In genomic region chr13:51865838-51866237, GRCh38 we compare ENCODE assay signal across 25 cellular contexts. TPM values are rescaled to one million over a fixed set of nuclear protein-coding genes. Genes with fewer than 3 reads are reported as not detected.
DNase-seq lines count a peak whose midpoint lies in the region; ATAC-seq, FAIRE-seq and TF ChIP-seq lines count a peak whose summit lies in the region.
"Had no signal": no experiment of that assay in that cellular context is flagged by ENCODE, and none has a peak within 500 bp of the region (broad histone marks: within the 10 kb centered on the region; RNA-seq: fewer than 3 reads in every experiment).

No MANE protein-coding gene starts in this region.

- WGBS in H9 (ENCODE audit: extremely low coverage, insufficient read length, low lambda C conversion rate) = no CpG with 5 or more reads among the region's 7 CpGs
- WGBS in K562 (ENCODE audit: insufficient coverage, low coverage, missing lambda C conversion rate) = 54% methylated on average over 4 of the region's 7 CpGs
- no CpG with 5 or more reads among the region's 7 CpGs for WGBS in mesendoderm (ENCODE audit: extremely low coverage, insufficient coverage, low lambda C conversion rate)

- H3K36me3 Mint-ChIP-seq in H9 (ENCODE audit: insufficient read depth in 1 of 3, low read depth in 3 of 3) = no peaks in the 10 kb centered on the region

- H4K8ac ChIP-seq in H9 (replicated peaks; ENCODE audit: insufficient read length, low read depth, low read length) (no peak overlapping the region), mesendoderm (ENCODE audit: low read depth, low read length) (no peak overlapping the region)

- peaks cover 2% of the 10 kb centered on the region for H4K20me1 ChIP-seq in H9 (ENCODE audit: control insufficient read depth, insufficient read depth, insufficient read length)
- no peaks in the 10 kb centered on the region for H4K20me1 ChIP-seq in K562 (replicated peaks; ENCODE audit: control insufficient read depth, insufficient read depth, low read length)
- H4K20me1 ChIP-seq in MM.1S (ENCODE audit: insufficient read depth, low read length) = no peaks in the 10 kb centered on the region

- in situ Hi-C loops in K562 (cut with MboI) = no loop called here

- H3K23me2 ChIP-seq in H9 (ENCODE audit: insufficient read length, low read depth, low read length, poor library complexity, severe bottlenecking) = no peaks in the 10 kb centered on the region

- H3K23ac ChIP-seq in H9 (ENCODE audit: insufficient read length, low read depth, low read length) = no peak overlapping the region
- no peak overlapping the region for H3K23ac ChIP-seq in mesendoderm (ENCODE audit: low read length)

- H3T11ph ChIP-seq in H9 (ENCODE audit: low read length) = no peak overlapping the region

- H3K4me3 ChIP-seq in GM06990 (replicated peaks; ENCODE audit: low read depth, low read length) (no peak overlapping the region), K562 (no peak overlapping the region), mesendoderm (ENCODE audit: low read length) (no peak overlapping the region), MM.1S (ENCODE audit: low read length) (no peak overlapping the region)
- H3K4me3 ChIP-seq: GM12878, Peyer's patch, SJSA1 had no signal

- no TSS peak for BruUV-seq in K562 (replicated peaks; lab: Mats Ljungman, UMichigan)

- H3K27ac ChIP-seq in H9 (ENCODE audit: insufficient read length, low read depth, low read length) (no peak overlapping the region), K562 (ENCODE audit: extremely low read depth, low read depth, low read length) (no peak overlapping the region), mesendoderm (ENCODE audit: low read depth, low read length) (no peak overlapping the region), MM.1S (ENCODE audit: low read length) (no peak overlapping the region)
- H3K27ac ChIP-seq: KMS-11, Peyer's patch, SJSA1 had no signal

- H2BK12ac ChIP-seq in H9 (ENCODE audit: insufficient read length, low read depth, low read length) = no peak overlapping the region

- no peak for FAIRE-seq in K562 (lab: Jason Lieb, UNC)
- FAIRE-seq: G401.6, GM12878, GM19239 had no signal

- no peaks in the 10 kb centered on the region; the same call in none of the 2 replicates for H3K27me3 ChIP-seq in GM06990 (replicated peaks; ENCODE audit: control insufficient read depth, insufficient read depth, low read length)
- no peaks in the 10 kb centered on the region for H3K27me3 ChIP-seq in H9 (ENCODE audit: insufficient read depth, low read length)
- no peaks in the 10 kb centered on the region for H3K27me3 ChIP-seq in K562 (ENCODE audit: control insufficient read depth in 2 of 2, insufficient read depth in 2 of 2, low read length in 2 of 2)
- H3K27me3 ChIP-seq in mesendoderm (ENCODE audit: insufficient read depth, low read length, poor library complexity) = no peaks in the 10 kb centered on the region
- H3K27me3 ChIP-seq in MM.1S (replicated peaks; ENCODE audit: insufficient read depth, low read length) = no peaks in the 10 kb centered on the region
- H3K27me3 ChIP-seq: Peyer's patch, SJSA1 had no signal

- no peak overlapping the region for H2BK15ac ChIP-seq in H9 (ENCODE audit: low read depth, low read length)
- no peak overlapping the region for H2BK15ac ChIP-seq in mesendoderm (replicated peaks; ENCODE audit: low read depth)

- H3K27ac Mint-ChIP-seq in H9 = no peak overlapping the region
- H3K27ac Mint-ChIP-seq: HFFc6 had no signal

- H3K9me2 ChIP-seq in MM.1S (replicated peaks; ENCODE audit: insufficient read depth, low read length) = no peaks in the 10 kb centered on the region

- TF ChIP-seq CTCF in GM06990 (IDR thresholded peaks at IDR 0.05; ENCODE audit: insufficient read depth, low read length, poor library complexity, severe bottlenecking) = peak; percentile 7
- peak; percentile 56 for TF ChIP-seq CTCF in H9 (conservative IDR thresholded peaks at IDR 0.05)
- TF ChIP-seq CTCF in K562 (IDR thresholded peaks at IDR 0.05 in 2 of 3, conservative IDR thresholded peaks at IDR 0.05 in 1 of 3; ENCODE audit: insufficient read depth in 2 of 3, low read depth in 1 of 3, low read length in 3 of 3) = peak in 1 of 3 experiments; percentile 29; a peak in 2 of 6 replicates
- no peak for TF ChIP-seq CTCF in MM.1S (IDR thresholded peaks at IDR 0.05; ENCODE audit: low read length)

- ATAC-seq in K562 = peak; percentile 79
- ATAC-seq: GM12878 had no signal

- H2AK5ac ChIP-seq in H9 (ENCODE audit: insufficient read length, low read length) (no peak overlapping the region), mesendoderm (ENCODE audit: low read length) (no peak overlapping the region)

- H3K9me3 Mint-ChIP-seq in H9 = no peaks in the 10 kb centered on the region
- H3K9me3 Mint-ChIP-seq: HFFc6 had no signal

- no peak overlapping the region for H2BK120ac ChIP-seq in H9 (ENCODE audit: low read depth, low read length, poor library complexity, severe bottlenecking)
- no peak overlapping the region for H2BK120ac ChIP-seq in mesendoderm (ENCODE audit: low read depth, low read length)

- TF ChIP-seq EP300 in K562 (IDR thresholded peaks at IDR 0.05; ENCODE audit: low read length) = no peak

- H3K4me2 ChIP-seq in H9 (ENCODE audit: insufficient read depth, insufficient read length, low read length) (no peak overlapping the region), K562 (ENCODE audit: insufficient read depth, low read length) (no peak overlapping the region), mesendoderm (ENCODE audit: low read length) (no peak overlapping the region), MM.1S (ENCODE audit: low read depth, low read length) (no peak overlapping the region)
- H3K4me2 ChIP-seq: KMS-11 had no signal

- peak in 1 of 2 experiments; percentile 31; a peak in 2 of 4 replicates for TF ChIP-seq RAD21 in K562 (CRISPR knock-in tag; conservative IDR thresholded peaks at IDR 0.05 in 1 of 2, IDR thresholded peaks at IDR 0.05 in 1 of 2)

- H3K18ac ChIP-seq in H9 (ENCODE audit: insufficient read length, low read depth, low read length) (no peak overlapping the region), mesendoderm (ENCODE audit: low read length) (no peak overlapping the region)

- CTCF ChIA-PET in K562 (lab: Yijun Ruan, JAX; ENCODE audit: low intra/inter-chr PET ratio) = no interaction called here

- H3K79me2 ChIP-seq in H9 (ENCODE audit: insufficient read depth, low read length) = no peaks in the 10 kb centered on the region
- H3K79me2 ChIP-seq in K562 (ENCODE audit: control insufficient read depth, insufficient read depth, low read length) = no peaks in the 10 kb centered on the region
- no peaks in the 10 kb centered on the region for H3K79me2 ChIP-seq in mesendoderm (ENCODE audit: control insufficient read depth, insufficient read depth, low read length)
- no peaks in the 10 kb centered on the region for H3K79me2 ChIP-seq in MM.1S (ENCODE audit: low read length)

- no peak overlapping the region for H3K9ac ChIP-seq in H9 (ENCODE audit: extremely low read depth, insufficient read length, low read length)
- no peak overlapping the region for H3K9ac ChIP-seq in K562 (ENCODE audit: insufficient read depth in 1 of 2, low read depth in 2 of 2, low read length in 2 of 2)
- H3K9ac ChIP-seq in mesendoderm (ENCODE audit: low read length) = no peak overlapping the region
- H3K9ac ChIP-seq in MM.1S (ENCODE audit: low read length) = no peak overlapping the region
- H3K9ac ChIP-seq: KMS-11 had no signal

- no peak overlapping the region for H2BK20ac ChIP-seq in H9 (ENCODE audit: low read depth, low read length, poor library complexity, severe bottlenecking)

- H3K36me3 ChIP-seq in GM06990 (ENCODE audit: control insufficient read depth, insufficient read depth, low read length) (no peaks in the 10 kb centered on the region), K562 (ENCODE audit: control insufficient read depth, insufficient read depth, low read length) (no peaks in the 10 kb centered on the region), mesendoderm (ENCODE audit: control insufficient read depth, insufficient read depth, low read length) (no peaks in the 10 kb centered on the region), MM.1S (replicated peaks; ENCODE audit: insufficient read depth, low read length) (no peaks in the 10 kb centered on the region)
- H3K36me3 ChIP-seq: Peyer's patch, SJSA1 had no signal

- no peak for TF ChIP-seq POLR2A in K562 (conservative IDR thresholded peaks at IDR 0.05)

- no peak overlapping the region for H3K14ac ChIP-seq in H9 (ENCODE audit: insufficient read depth, low read length)

- intact Hi-C loops in K562 (cut with micrococcal nuclease) = no loop called here

- no peak for DNase-seq in GM06990 (ENCODE audit: extremely low read depth, insufficient read length)
- DNase-seq in H9 = peak; percentile 62
- peak in 1 of 4 experiments; percentile 8 for DNase-seq in K562 (ENCODE audit: extremely low read depth in 1 of 4, low spot score in 3 of 4)
- DNase-seq in mesendoderm = peak; percentile 34
- no peak for DNase-seq in MM.1S
- no peak for DNase-seq in putamen (ENCODE audit: low spot score)
- DNase-seq in Kasumi-1 (lab: John Stamatoyannopoulos, UW) = no peak
- DNase-seq: COR-L47; GOT3; HFFc6; NCI-H1092; NCI-H146; NCI-H2029 treated with DMSO at 0.1 percent for 48 hours; NCI-H2171 treated with DMSO at 0.1 percent for 48 hours; NCI-H446 treated with DMSO at 0.1 percent for 48 hours; NCI-H69; NK-92 treated with Interleukin-12 subunit alpha and Interleukin-12 subunit beta, amount 100 ng/mL, for 24 hours; Peyer's patch; SW 1271 had no signal

- H3K4ac ChIP-seq in H9 (ENCODE audit: low read depth, low read length) (no peak overlapping the region), mesendoderm (ENCODE audit: low read depth, low read length) (no peak overlapping the region)

- no peak overlapping the region for H4K91ac ChIP-seq in H9 (ENCODE audit: insufficient read length, low read depth, low read length)

- POLR2A ChIA-PET in K562 (lab: Yijun Ruan, JAX) = no interaction called here

- no peaks in the 10 kb centered on the region for H3K9me1 ChIP-seq in K562 (ENCODE audit: control insufficient read depth, insufficient read depth, low read length)

- H2AFZ ChIP-seq in H9 (ENCODE audit: low read length) (no peak overlapping the region), K562 (ENCODE audit: low read depth, low read length) (no peak overlapping the region), MM.1S (ENCODE audit: low read length) (no peak overlapping the region)

- H2BK5ac ChIP-seq in H9 (ENCODE audit: insufficient read length, low read length) (no peak overlapping the region), mesendoderm (ENCODE audit: low read length) (no peak overlapping the region)

- no peak overlapping the region for H4K5ac ChIP-seq in H9 (ENCODE audit: insufficient read length, low read depth, low read length)
- no peak overlapping the region for H4K5ac ChIP-seq in mesendoderm (ENCODE audit: low read length)

- H3K4me3 Mint-ChIP-seq in H9 = no peak overlapping the region
- H3K4me3 Mint-ChIP-seq: HFFc6 had no signal

- no peaks in the 10 kb centered on the region for H3K9me3 ChIP-seq in H9 (ENCODE audit: control insufficient read depth, low read depth, low read length)
- H3K9me3 ChIP-seq in K562 (replicated peaks; ENCODE audit: control insufficient read depth, insufficient read depth, low read depth, low read length) = no peaks in the 10 kb centered on the region
- no peaks in the 10 kb centered on the region for H3K9me3 ChIP-seq in MM.1S (replicated peaks; ENCODE audit: insufficient read depth, low read length)
- H3K9me3 ChIP-seq: Peyer's patch, SJSA1 had no signal

- H3K4me1 ChIP-seq in H9 (ENCODE audit: insufficient read depth, low read length) = no peaks in the 10 kb centered on the region
- no peaks in the 10 kb centered on the region; a peak in 1 of 5 replicates for H3K4me1 ChIP-seq in K562 (replicated peaks in 1 of 2; ENCODE audit: control insufficient read depth in 2 of 2, insufficient read depth in 2 of 2, low read length in 2 of 2)
- H3K4me1 ChIP-seq in mesendoderm (ENCODE audit: control insufficient read depth, low read depth, low read length) = no peaks in the 10 kb centered on the region
- H3K4me1 ChIP-seq in MM.1S (ENCODE audit: low read length) = no peaks in the 10 kb centered on the region
- H3K4me1 ChIP-seq: Peyer's patch had no signal

- no peak overlapping the region for H3K56ac ChIP-seq in H9 (ENCODE audit: insufficient read length, low read depth, low read length)
- no peak overlapping the region for H3K56ac ChIP-seq in mesendoderm (ENCODE audit: low read length)

- H3K27me3 Mint-ChIP-seq in H9 (ENCODE audit: low read depth) = peaks cover 5% of the 10 kb centered on the region

- H3K79me1 ChIP-seq in H9 (ENCODE audit: insufficient read depth, low read depth, low read length, poor library complexity, severe bottlenecking) (no peaks in the 10 kb centered on the region), mesendoderm (ENCODE audit: low read length) (no peaks in the 10 kb centered on the region)

- H3F3A ChIP-seq in MM.1S (ENCODE audit: insufficient read depth, low read length) = no peaks in the 10 kb centered on the region

- H3K4me1 Mint-ChIP-seq in H9 = no peaks in the 10 kb centered on the region

RNA-seq across cellular contexts. Expression of gene CCDC70, which starts 4.1 kb away (rescaled TPM):
- total RNA-seq in H9 (2021) (not detected in 2 replicates), K562 (2014; rRNA removed) (not detected in 2 replicates), K562 (2014; rRNA removed; fragmentation: Illumina TruSeq; extraction: Trizol) (not detected in 2 replicates), K562 (2015; rRNA removed; fragmentation: Illumina TruSeq; extraction: Trizol) (0.19 TPM in 1 of 2 replicates, not detected in the other), K562 (2021) (not detected in 2 replicates)
- not detected in 2 replicates for total RNA-seq in K562 (2011; cell fraction: chromatin; rRNA removed; ENCODE audit: low replicate concordance)
- total RNA-seq in K562 (2011; cell fraction: nucleolus; rRNA removed) = not detected in 2 replicates
- total RNA-seq in K562 (2011; cell fraction: nucleoplasm; rRNA removed) = not detected in 2 replicates
- polyA plus RNA-seq in K562 (2011; rRNA removed) (not detected in 2 replicates), K562 (2014; fragmentation: Illumina TruSeq; extraction: Trizol) (not detected in 2 replicates), K562 (2014; fragmentation: Nextera tagmentation; extraction: Ambion mirVana) (not detected), K562 (2014; rRNA removed) (not detected in 2 replicates)
- not detected in 2 replicates for polyA plus RNA-seq in K562 (2011; cell fraction: cytosol; rRNA removed)
- not detected in 2 replicates for polyA plus RNA-seq in K562 (2011; cell fraction: nucleus; rRNA removed)
- polyA plus RNA-seq in K562 (2012) = 0.17 and 0.25 TPM in 2 replicates
- not detected in 2 replicates for polyA minus RNA-seq in K562 (2011; rRNA and poly(A)+ RNA removed)
- polyA minus RNA-seq in K562 (2011; cell fraction: cytosol; rRNA and poly(A)+ RNA removed) = not detected in 2 replicates
- polyA minus RNA-seq in K562 (2011; cell fraction: nucleus; rRNA and poly(A)+ RNA removed) = not detected in 2 replicates
- polyA plus RNA-seq in mesendoderm (2013, experiment 1 of 2) = not detected
- polyA plus RNA-seq in mesendoderm (2013, experiment 2 of 2) = not detected
- total RNA-seq: GM12878, HFFc6, MCF 10A, Peyer's patch had no signal
- polyA plus RNA-seq: GM12878 had no signal

RNA-seq across cellular contexts. Expression of gene TMEM272, which starts 20.9 kb away (rescaled TPM):
- total RNA-seq in H9 (2021) (not detected in 2 replicates), K562 (2014; rRNA removed) (0.04 TPM in 1 of 2 replicates, not detected in the other), K562 (2014; rRNA removed; fragmentation: Illumina TruSeq; extraction: Trizol) (0.04 and 0.06 TPM in 2 replicates), K562 (2015; rRNA removed; fragmentation: Illumina TruSeq; extraction: Trizol) (0.11 and 0.15 TPM in 2 replicates), K562 (2021) (0.09 and 0.16 TPM in 2 replicates)
- 0.30 and 0.48 TPM in 2 replicates for total RNA-seq in K562 (2011; cell fraction: chromatin; rRNA removed; ENCODE audit: low replicate concordance)
- total RNA-seq in K562 (2011; cell fraction: nucleolus; rRNA removed) = 0.13 and 0.17 TPM in 2 replicates
- total RNA-seq in K562 (2011; cell fraction: nucleoplasm; rRNA removed) = 0.44 and 0.53 TPM in 2 replicates
- polyA plus RNA-seq in K562 (2011; rRNA removed) (0.04 and 0.07 TPM in 2 replicates), K562 (2014; fragmentation: Illumina TruSeq; extraction: Trizol) (0.06 and 0.15 TPM in 2 replicates), K562 (2014; fragmentation: Nextera tagmentation; extraction: Ambion mirVana) (under 1 TPM in 1 of 2 experiments, not detected in 1; 0.07 TPM), K562 (2014; rRNA removed) (0.05 and 0.09 TPM in 2 replicates)
- 0.01 and 0.06 TPM in 2 replicates for polyA plus RNA-seq in K562 (2011; cell fraction: cytosol; rRNA removed)
- polyA plus RNA-seq in K562 (2011; cell fraction: nucleus; rRNA removed) = 0.40 and 0.91 TPM in 2 replicates
- 0.09 and 0.11 TPM in 2 replicates for polyA plus RNA-seq in K562 (2012)
- 0.07 and 0.21 TPM in 2 replicates for polyA minus RNA-seq in K562 (2011; rRNA and poly(A)+ RNA removed)
- not detected in 2 replicates for polyA minus RNA-seq in K562 (2011; cell fraction: cytosol; rRNA and poly(A)+ RNA removed)
- 0.13 and 0.33 TPM in 2 replicates for polyA minus RNA-seq in K562 (2011; cell fraction: nucleus; rRNA and poly(A)+ RNA removed)
- 0.04 TPM for polyA plus RNA-seq in mesendoderm (2013, experiment 1 of 2)
- 0.04 TPM for polyA plus RNA-seq in mesendoderm (2013, experiment 2 of 2)
- total RNA-seq: GM12878, HFFc6, MCF 10A had no signal

Comparison
In these comparisons a context has a peak if more than half of its experiments do, and no peak if none do; other contexts are left out.
1. DNase-seq: peak in H9 (single experiment) and mesendoderm (single experiment); none in GM06990 (single experiment), MM.1S (single experiment), putamen (single experiment) and Kasumi-1 (0 of 2).